In genomic region chr2:218216336-218216673, GRCh38 we compare ENCODE assay signal across 1 cellular context.
TF ChIP-seq lines count a peak whose summit lies in the region.

No MANE protein-coding gene starts in this region.

TF ChIP-seq in endothelial cell of umbilical vein, 7 proteins besides CTCF, POLR2A, EP300 and RAD21:
- TF ChIP-seq FOS (IDR thresholded peaks at IDR 0.05; ENCODE audit: borderline replicate concordance, insufficient read depth, low read length), result no peak
- no peak for TF ChIP-seq EZH2 (IDR thresholded peaks at IDR 0.05; ENCODE audit: borderline replicate concordance, low read depth, low read length, severe bottlenecking)
- TF ChIP-seq POLR2AphosphoS5 (IDR thresholded peaks at IDR 0.05; ENCODE audit: insufficient read depth, low read depth, low read length), result no peak
- TF ChIP-seq MAX (IDR thresholded peaks at IDR 0.05; ENCODE audit: insufficient read depth, insufficient read length), result no peak
- no peak for TF ChIP-seq GATA2 (IDR thresholded peaks at IDR 0.05; ENCODE audit: insufficient read depth, insufficient read length, low read depth, low read length)
- TF ChIP-seq MYC (IDR thresholded peaks at IDR 0.05; ENCODE audit: low read depth, low read length), result no peak
- no peak for TF ChIP-seq JUN (IDR thresholded peaks at IDR 0.05; ENCODE audit: borderline replicate concordance, insufficient read depth, insufficient read length, low read depth)
